12 cellular contexts compared by ENCODE assay signal in the genomic region with DNA sequence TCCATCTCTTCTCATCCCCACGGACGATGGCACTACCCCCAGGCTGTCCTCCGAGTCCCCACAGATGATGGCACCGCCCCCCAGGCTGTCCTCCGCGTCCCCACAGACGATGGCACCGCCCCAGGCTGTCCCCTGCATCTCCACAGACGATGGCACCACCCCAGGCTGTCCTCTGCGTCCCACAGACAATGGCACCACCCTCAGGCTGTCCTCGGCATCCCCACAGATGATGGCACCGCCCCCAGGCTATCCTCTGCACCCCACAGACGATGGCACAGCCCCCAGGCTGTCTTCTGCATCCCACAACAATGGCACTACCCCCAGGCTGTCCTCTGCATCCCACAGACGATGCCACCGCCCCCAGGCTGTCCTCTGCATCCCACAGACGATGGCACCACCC. TPM values are rescaled to one million over a fixed set of nuclear protein-coding genes. Genes with fewer than 3 reads are reported as not detected.
DNase-seq lines count a peak whose midpoint lies in the region; ATAC-seq and TF ChIP-seq lines count a peak whose summit lies in the region.
"Had no signal": no experiment of that assay in that cellular context is flagged by ENCODE, and none has a peak within 500 bp of the region (broad histone marks: within the 10 kb centered on the region; RNA-seq: fewer than 3 reads in every experiment).

No MANE protein-coding gene starts in this region.

- BruUV-seq in PC-9 (replicated peaks; lab: Mats Ljungman, UMichigan) = no TSS peak

- H3K27me3 ChIP-seq in thyroid gland (no peaks in the 10 kb centered on the region), PC-9 (ENCODE audit: insufficient read depth, low read depth) (peaks cover 52% of the 10 kb centered on the region)

- no peaks in the 10 kb centered on the region for H3K9me2 ChIP-seq in PC-9 (ENCODE audit: insufficient read depth)

- H3K36me3 ChIP-seq in thyroid gland (no peaks in the 10 kb centered on the region), PC-9 (ENCODE audit: low read depth) (no peaks in the 10 kb centered on the region)
- H3K36me3 ChIP-seq: thoracic aorta had no signal

- intact Hi-C loops in thyroid gland (cut with DNase I) (no loop called here), PC-9 (cut with micrococcal nuclease; ENCODE audit: unreplicated experiment) (no loop called here)

- TF ChIP-seq CTCF in GM10266 (IDR thresholded peaks at IDR 0.05; ENCODE audit: control insufficient read depth, insufficient read depth, low read depth, missing control alignments) = peak; percentile 29
- no peak for TF ChIP-seq CTCF in thyroid gland (IDR thresholded peaks at IDR 0.05)
- TF ChIP-seq CTCF in PC-9 (conservative IDR thresholded peaks at IDR 0.05) = no peak

- H3K79me2 ChIP-seq in PC-9 (ENCODE audit: low read depth) = no peaks in the 10 kb centered on the region

- no peak overlapping the region for H2AFZ ChIP-seq in PC-9

- CTCF ChIA-PET in PC-9 (lab: Charles Lee) = no interaction called here

- 68 to 81% methylated on average over 16 of the region's 16 CpGs for WGBS in thyroid gland, 2 donors

- H3K27ac ChIP-seq in thyroid gland (no peak overlapping the region), PC-9 (no peak overlapping the region)
- H3K27ac ChIP-seq: dorsolateral prefrontal cortex, thoracic aorta had no signal

- H3K4me1 ChIP-seq in thyroid gland (no peaks in the 10 kb centered on the region), PC-9 (replicated peaks; ENCODE audit: insufficient read depth) (no peaks in the 10 kb centered on the region)

- no peak for ATAC-seq in GM21360 (IDR thresholded peaks at IDR 0.05; ENCODE audit: unreplicated experiment)

- POLR2A ChIA-PET in PC-9 (lab: Charles Lee; ENCODE audit: unreplicated experiment) = no interaction called here

- H3F3A ChIP-seq in PC-9 (ENCODE audit: insufficient read depth, low read depth) = no peaks in the 10 kb centered on the region

- H3K4me3 ChIP-seq in thyroid gland (replicated peaks in 1 of 3) = no peak overlapping the region
- H3K4me3 ChIP-seq in PC-9 = no peak overlapping the region
- H3K4me3 ChIP-seq: dorsolateral prefrontal cortex, thoracic aorta had no signal

- no peak overlapping the region for H3K4me2 ChIP-seq in PC-9

- DNase-seq in NCI-H1694 treated with DMSO at 0.1 percent for 48 hours (lab: John Stamatoyannopoulos, UW) = peak; percentile 2
- DNase-seq in NCI-H1694 (lab: John Stamatoyannopoulos, UW) = no peak
- no peak for DNase-seq in GM10266 (ENCODE audit: extremely low spot score)
- peak; percentile 6 for DNase-seq in NCI-H748 treated with DMSO at 0.1 percent for 48 hours (lab: John Stamatoyannopoulos, UW)
- DNase-seq in globus pallidus (ENCODE audit: low spot score) = peak; percentile 29
- DNase-seq in thyroid gland = no peak
- DNase-seq in PC-9 = no peak
- DNase-seq: Calu3, KG1 had no signal

- TF ChIP-seq POLR2A in thyroid gland (IDR thresholded peaks at IDR 0.05) = no peak

- no peaks in the 10 kb centered on the region for H3K9me3 ChIP-seq in thyroid gland
- no peaks in the 10 kb centered on the region for H3K9me3 ChIP-seq in PC-9 (ENCODE audit: insufficient read depth, low read depth)
- H3K9me3 ChIP-seq: thoracic aorta had no signal

- H4K20me1 ChIP-seq in PC-9 (ENCODE audit: insufficient read depth) = no peaks in the 10 kb centered on the region

RNA-seq across cellular contexts. Expression of gene PTCH1, which starts 57.4 kb away (rescaled TPM):
- total RNA-seq in thyroid gland (100 to 1,000 TPM in 1 of 4 donors, 10 to 100 TPM in 3; 10.7 to 293 (median 16.3) TPM), PC-9 (2021) (23.0 and 33.4 TPM in 2 replicates)

Comparison
In these comparisons a context has a peak if more than half of its experiments do, and no peak if none do; other contexts are left out.
1. DNase-seq: peak in NCI-H1694 treated with DMSO at 0.1 percent for 48 hours (single experiment), NCI-H748 treated with DMSO at 0.1 percent for 48 hours (single experiment) and globus pallidus (single experiment); none in NCI-H1694 (single experiment), GM10266 (single experiment), thyroid gland (0 of 2) and PC-9 (0 of 2).